Comparison of ENCODE assay signal across 21 cellular contexts in the genomic region with DNA sequence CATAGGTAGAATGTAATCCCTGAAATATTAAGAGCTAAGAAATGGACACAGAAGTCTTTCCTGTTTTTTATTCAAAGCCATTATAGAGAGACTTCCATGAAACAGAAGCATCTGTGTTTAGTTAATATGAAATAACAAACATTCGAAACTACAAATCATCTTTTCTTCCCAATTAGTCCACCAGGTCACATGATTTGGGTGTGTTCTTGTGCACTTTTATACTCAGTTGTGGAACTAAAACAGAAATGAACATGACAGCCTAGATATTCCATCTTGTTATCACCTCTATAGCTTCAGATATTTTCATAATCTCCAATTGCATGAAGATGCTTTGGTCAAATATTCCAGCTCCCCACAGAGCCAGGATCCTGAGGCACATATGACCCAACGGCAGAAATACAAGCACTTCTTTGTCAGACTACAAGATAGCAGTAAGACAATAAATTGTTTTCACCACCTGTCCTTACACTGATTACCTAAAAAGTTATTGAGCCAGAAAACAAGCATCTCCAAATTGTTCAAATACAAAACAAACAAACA.
DNase-seq lines count a peak whose midpoint lies in the region; ATAC-seq, FAIRE-seq and TF ChIP-seq lines count a peak whose summit lies in the region.
"Had no signal": no experiment of that assay in that cellular context is flagged by ENCODE, and none has a peak within 500 bp of the region (broad histone marks: within the 10 kb centered on the region; RNA-seq: fewer than 3 reads in every experiment).

No MANE protein-coding gene starts in this region.

- H2BK20ac ChIP-seq in H1 (ENCODE audit: low read length), result no peak overlapping the region

- H2AK5ac ChIP-seq in H1 (ENCODE audit: low read depth, low read length), result no peak overlapping the region

- no peak overlapping the region for H3K14ac ChIP-seq in H1 (ENCODE audit: insufficient read length)

- no peak overlapping the region for H3K23ac ChIP-seq in H1 (ENCODE audit: insufficient read length)

- no peak for DNase-seq in GM12865 (ENCODE audit: low read depth)
- no peak for DNase-seq in H1 (ENCODE audit: low read depth in 1 of 2, low spot score in 2 of 2)
- no peak for DNase-seq in psoas muscle
- no peak for DNase-seq in vagina (ENCODE audit: extremely low spot score in 2 of 2)
- DNase-seq in OCI-M2 (lab: John Stamatoyannopoulos, UW; ENCODE audit: unreplicated experiment), result no peak
- DNase-seq in retina, result no peak
- DNase-seq: activated CD4-positive, alpha-beta T cell treated with anti-CD3 and anti-CD28 coated beads, Interleukin-2, amount 10 ng/mL, durations not matched to agents 7 days and 5 days; activated effector memory CD4-positive, alpha-beta T cell treated with Interleukin-2 at 50 U/mL for 16 hours; CD4-positive, alpha-beta T cell; left cardiac atrium; NCI-H1436; NCI-H526; pancreas; SHP77; stimulated activated CD4-positive, alpha-beta T cell treated with anti-CD3 and anti-CD28 coated beads, Interleukin-1b, Interleukin-23, amount 100 ng/mL, for 48 hours had no signal

- no peak overlapping the region for H4K5ac ChIP-seq in H1 (ENCODE audit: insufficient read length, low read depth, low read length)

- no peak overlapping the region for H2BK5ac ChIP-seq in H1 (ENCODE audit: low read depth, low read length)

- peaks cover 68% of the 10 kb centered on the region for H3K4me1 ChIP-seq in KMS-11 (ENCODE audit: low read depth, poor library complexity, severe bottlenecking)
- H3K4me1 ChIP-seq in H1 (replicated peaks in 1 of 4; ENCODE audit: control insufficient read depth in 3 of 4, insufficient read depth in 4 of 4, low read length in 3 of 4), result peaks cover 0 to 19% (median 9%) of the 10 kb centered on the region in 4 experiments; a peak in 2 of 7 replicates
- H3K4me1 ChIP-seq in psoas muscle, result peaks cover 41% of the 10 kb centered on the region
- no peaks in the 10 kb centered on the region for H3K4me1 ChIP-seq in vagina
- H3K4me1 ChIP-seq: pancreas had no signal

- no peaks in the 10 kb centered on the region for H3K9me3 ChIP-seq in H1 (ENCODE audit: insufficient read depth in 2 of 2, low read depth in 1 of 2, low read length in 1 of 2)
- H3K9me3 ChIP-seq in psoas muscle, result no peaks in the 10 kb centered on the region
- no peaks in the 10 kb centered on the region for H3K9me3 ChIP-seq in vagina
- H3K9me3 ChIP-seq: pancreas had no signal

- intact Hi-C loops in psoas muscle (cut with DNase I), result no loop called here
- intact Hi-C loops in vagina (cut with DNase I), result no loop called here

- no peak overlapping the region for H3K18ac ChIP-seq in H1 (ENCODE audit: extremely low read depth, low read length)

- ATAC-seq in psoas muscle (no peak), GM21447 (IDR thresholded peaks at IDR 0.05; ENCODE audit: unreplicated experiment) (no peak)
- ATAC-seq: HCT116; left cardiac atrium; natural killer cell treated with Interleukin-12 subunit alpha and Interleukin-12 subunit beta and Interleukin-15 and Interleukin-18, amount 100 ng/mL, for 72 hours; pancreas; stimulated activated memory B cell treated with anti-CD40 and anti-IgM and Interleukin-4, amounts not matched to agents 10 μg/mL and 1 μg/mL and 100 μg/mL, for 72 hours had no signal

- WGBS in H1 (ENCODE audit: extremely low coverage in 1 of 2, insufficient coverage in 1 of 2, insufficient read length in 1 of 2, insufficient replicate concordance in 2 of 2, low coverage in 1 of 2, low lambda C conversion rate in 2 of 2, missing lambda C conversion rate in 1 of 2), 2 experiments, result 79% methylated on average over 2 of the region's 2 CpGs; no CpG with 5 or more reads in 1 of the 2 experiments
- 51 to 66% (median 61%) methylated on average over 2 of the region's 2 CpGs for WGBS in psoas muscle, 3 donors

- no peak overlapping the region for H4K8ac ChIP-seq in H1 (ENCODE audit: extremely low read depth, insufficient read depth, low read length)

- H2AFZ ChIP-seq in KMS-11 (ENCODE audit: low read depth) (no peak overlapping the region), H1 (ENCODE audit: low read length) (no peak overlapping the region)

- peaks cover 99% of the 10 kb centered on the region for H3K79me2 ChIP-seq in KMS-11 (ENCODE audit: insufficient read depth, low read depth)
- peaks cover 15 to 98% of the 10 kb centered on the region in 2 experiments for H3K79me2 ChIP-seq in H1 (ENCODE audit: control insufficient read depth in 1 of 2, insufficient read depth in 2 of 2, low read length in 2 of 2)

- H3K27me3 ChIP-seq in KMS-11 (ENCODE audit: insufficient read depth, low read depth), result no peaks in the 10 kb centered on the region
- no peaks in the 10 kb centered on the region for H3K27me3 ChIP-seq in H1 (replicated peaks in 1 of 4; ENCODE audit: control insufficient read depth in 3 of 4, extremely low read depth in 1 of 4, insufficient read depth in 3 of 4, low read length in 3 of 4)
- no peaks in the 10 kb centered on the region for H3K27me3 ChIP-seq in psoas muscle (ENCODE audit: insufficient read depth in 3 of 3, low read length in 2 of 3)
- H3K27me3 ChIP-seq in vagina, result no peaks in the 10 kb centered on the region

- H2BK120ac ChIP-seq in H1 (replicated peaks; ENCODE audit: low read depth, low read length), result no peak overlapping the region

- H4K20me1 ChIP-seq in KMS-11 (ENCODE audit: insufficient read depth), result peaks cover 33% of the 10 kb centered on the region
- H4K20me1 ChIP-seq in H1 (replicated peaks in 1 of 2; ENCODE audit: control insufficient read depth in 1 of 2, insufficient read depth in 2 of 2, low read length in 2 of 2), result peaks cover 0 to 2% of the 10 kb centered on the region in 2 experiments

- H3K27ac ChIP-seq in KMS-11 (peak overlapping the region; percentile 87; the same call in 1 of the 2 replicates), H1 (ENCODE audit: low read depth, low read length) (no peak overlapping the region), psoas muscle (peak overlapping the region; percentile 98), vagina (no peak overlapping the region)
- H3K27ac ChIP-seq: epithelial cell of prostate, pancreas had no signal

- H3K4me2 ChIP-seq in KMS-11, result peak overlapping the region; percentile 65
- no peak overlapping the region for H3K4me2 ChIP-seq in H1 (ENCODE audit: insufficient read depth in 1 of 2, low read depth in 2 of 2, low read length in 2 of 2)

- H4K91ac ChIP-seq in H1 (replicated peaks; ENCODE audit: insufficient read length, low read length), result no peak overlapping the region

- no peak for TF ChIP-seq EP300 in H1 (IDR thresholded peaks at IDR 0.05; ENCODE audit: borderline replicate concordance in 1 of 2, low read depth in 2 of 2, low read length in 2 of 2)

- no peak overlapping the region for H3K56ac ChIP-seq in H1 (replicated peaks; ENCODE audit: insufficient read length, low read depth, low read length)

- no peak for TF ChIP-seq CTCF in GM12865 (IDR thresholded peaks at IDR 0.05; ENCODE audit: insufficient read depth, low read depth, low read length, missing control alignments)
- no peak for TF ChIP-seq CTCF in KMS-11 (conservative IDR thresholded peaks at IDR 0.05; ENCODE audit: low read depth, low read length)
- TF ChIP-seq CTCF in H1 (IDR thresholded peaks at IDR 0.05; ENCODE audit: control extremely low read depth in 1 of 3, insufficient read depth in 1 of 3, low read depth in 1 of 3, low read length in 3 of 3), result no peak
- no peak for TF ChIP-seq CTCF in psoas muscle (IDR thresholded peaks at IDR 0.05)
- TF ChIP-seq CTCF in vagina (IDR thresholded peaks at IDR 0.05), result no peak

- FAIRE-seq in H1 (lab: Jason Lieb, UNC), result peak; percentile 24
- FAIRE-seq: pancreas had no signal

- no peak overlapping the region for H3K4ac ChIP-seq in H1 (replicated peaks; ENCODE audit: insufficient read length, low read depth, low read length)

- H2BK15ac ChIP-seq in H1 (ENCODE audit: low read length), result no peak overlapping the region

- no peak overlapping the region for H2BK12ac ChIP-seq in H1 (ENCODE audit: low read depth, low read length)

- H3K4me3 ChIP-seq in GM12865 (ENCODE audit: low read depth, low read length) (peak overlapping the region; percentile 89; the same call in 1 of the 2 replicates), KMS-11 (IDR thresholded peaks at IDR 0.05; ENCODE audit: insufficient read depth, low read depth, low read length) (no peak overlapping the region), H1 (ENCODE audit: extremely low read depth in 1 of 4, insufficient read depth in 2 of 4, low read depth in 3 of 4, low read length in 4 of 4) (no peak overlapping the region), psoas muscle (peak overlapping the region; percentile 84), vagina (no peak overlapping the region)
- H3K4me3 ChIP-seq: pancreas had no signal

- H3K9ac ChIP-seq in KMS-11 (peak overlapping the region; percentile 84; the same call in 1 of the 2 replicates), H1 (replicated peaks in 1 of 4; ENCODE audit: extremely low read depth in 1 of 4, low read depth in 3 of 4, low read length in 3 of 4) (no peak overlapping the region)

- H3K36me3 ChIP-seq in KMS-11 (ENCODE audit: insufficient read depth), result no peaks in the 10 kb centered on the region
- H3K36me3 ChIP-seq in H1 (ENCODE audit: control insufficient read depth in 2 of 4, insufficient read depth in 4 of 4, low read length in 3 of 4), result no peaks in the 10 kb centered on the region
- H3K36me3 ChIP-seq in psoas muscle (ENCODE audit: insufficient read depth in 1 of 2, low read depth in 1 of 2), result no peaks in the 10 kb centered on the region
- no peaks in the 10 kb centered on the region for H3K36me3 ChIP-seq in vagina
- H3K36me3 ChIP-seq: pancreas had no signal

- peaks cover 5% of the 10 kb centered on the region for H3K23me2 ChIP-seq in H1 (ENCODE audit: low read depth, low read length)

- TF ChIP-seq POLR2A in H1 (IDR thresholded peaks at IDR 0.05; ENCODE audit: control extremely low read depth in 1 of 2, low read depth in 2 of 2, low read length in 2 of 2) (no peak), vagina (IDR thresholded peaks at IDR 0.05) (no peak)

- TF ChIP-seq RAD21 in H1 (IDR thresholded peaks at IDR 0.05 in 1 of 2, conservative IDR thresholded peaks at IDR 0.05 in 1 of 2; ENCODE audit: low read depth in 2 of 2, low read length in 2 of 2), result no peak

- POLR2A ChIA-PET in H1 (lab: Charles Lee; ENCODE audit: partially characterized antibody), result interaction anchor here (0.8 kb wide), 1 partner anchor 12 kb away, joined by 3 read pairs; no protein-coding TSS in a partner anchor

- H3K79me1 ChIP-seq in H1 (ENCODE audit: low read depth, low read length), result no peaks in the 10 kb centered on the region

- CTCF ChIA-PET in H1 (lab: Charles Lee; ENCODE audit: partially characterized antibody), result interaction anchor here (0.6 to 1.3 kb wide), 4 partner anchors 9 to 340 kb away, joined by 3 to 4 read pairs (median 4); no protein-coding TSS in a partner anchor

TF ChIP-seq in H1, 55 proteins besides CTCF, POLR2A, EP300 and RAD21 (continues in another document):
- TF ChIP-seq NRF1 (IDR thresholded peaks at IDR 0.05; ENCODE audit: low read depth, low read length) (no peak), GTF2F1 (IDR thresholded peaks at IDR 0.05; ENCODE audit: borderline replicate concordance, low read depth, low read length) (no peak), TEAD4 (IDR thresholded peaks at IDR 0.05; ENCODE audit: low read depth, low read length) (no peak), SIRT6 (IDR thresholded peaks at IDR 0.05; ENCODE audit: low read length) (no peak), SP4 (IDR thresholded peaks at IDR 0.05; ENCODE audit: low read length) (no peak), CBX5 (IDR thresholded peaks at IDR 0.05; ENCODE audit: low read depth, low read length) (no peak)

Comparison
In these comparisons a context has a peak if more than half of its experiments do, and no peak if none do; other contexts are left out.
1. H3K4me3 ChIP-seq: peak in GM12865 (single experiment) and psoas muscle (single experiment); none in KMS-11 (single experiment), H1 (0 of 4) and vagina (0 of 2).
2. H3K27ac ChIP-seq: peak in KMS-11 (single experiment) and psoas muscle (single experiment); none in H1 (single experiment) and vagina (single experiment).